Comparison of ENCODE assay signal across 17 cellular contexts in the genomic region with DNA sequence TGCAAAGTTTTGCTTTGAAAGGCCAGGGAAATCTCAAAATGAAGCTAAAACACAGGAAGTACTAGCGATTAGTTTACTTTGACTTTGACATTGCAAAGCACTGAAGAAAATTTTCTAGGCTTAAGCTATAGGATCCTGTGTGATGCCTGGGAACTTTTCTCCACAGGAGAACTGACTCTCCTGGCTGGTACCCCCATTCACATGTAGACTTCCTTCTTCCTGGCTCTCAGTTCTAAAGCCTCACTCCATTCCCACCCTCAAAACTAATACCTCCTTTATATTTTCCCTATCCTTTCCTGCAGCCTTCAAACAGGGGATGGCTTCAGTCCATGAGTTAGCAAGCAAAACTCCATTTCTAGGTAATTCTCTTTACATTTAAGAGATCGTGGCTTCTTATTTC.
"Had no signal": no experiment of that assay in that cellular context is flagged by ENCODE, and none has a peak within 500 bp of the region (broad histone marks: within the 10 kb centered on the region; RNA-seq: fewer than 3 reads in every experiment).

No MANE protein-coding gene starts in this region.

- H3K27ac ChIP-seq: esophagus squamous epithelium, gastroesophageal sphincter, ovary, stomach, thoracic aorta, transverse colon had no signal

- H3K36me3 Mint-ChIP-seq: naive thymus-derived CD8-positive, alpha-beta T cell had no signal

- H3K36me3 ChIP-seq: esophagus squamous epithelium, gastroesophageal sphincter, ovary, stomach, thoracic aorta, transverse colon had no signal

- H3K4me3 ChIP-seq: esophagus squamous epithelium, gastroesophageal sphincter, mucosa of descending colon, ovary, stomach, thoracic aorta, transverse colon had no signal

- H3K4me1 Mint-ChIP-seq: naive thymus-derived CD8-positive, alpha-beta T cell had no signal

- H3K9me3 ChIP-seq: esophagus squamous epithelium, gastroesophageal sphincter, ovary, stomach, thoracic aorta had no signal

- H3K4me1 ChIP-seq: esophagus squamous epithelium, gastroesophageal sphincter, stomach, transverse colon had no signal

- H3K27me3 Mint-ChIP-seq: naive thymus-derived CD8-positive, alpha-beta T cell had no signal

- ATAC-seq: gastroesophageal sphincter; mucosa of descending colon; naive thymus-derived CD8-positive, alpha-beta T cell; right cardiac atrium had no signal

- H3K27me3 ChIP-seq: esophagus squamous epithelium, gastroesophageal sphincter, ovary, stomach, transverse colon had no signal

- H3K4me3 Mint-ChIP-seq: naive thymus-derived CD8-positive, alpha-beta T cell had no signal

- H3K27ac Mint-ChIP-seq: naive thymus-derived CD8-positive, alpha-beta T cell had no signal

- DNase-seq: dermis blood vessel endothelial cell; esophagus squamous epithelium; foreskin fibroblast; glutamatergic neuron; naive thymus-derived CD8-positive, alpha-beta T cell; nucleus accumbens; ovary; right cardiac atrium; small intestine; stimulated activated CD4-positive, alpha-beta T cell treated with anti-CD3 and anti-CD28 coated beads, Interleukin-12 subunit alpha, Interleukin-12 subunit beta, amount 100 ng/mL, for 4 hours; stimulated activated naive CD4-positive, alpha-beta T cell; stomach; substantia nigra; transverse colon had no signal
